5 cellular contexts compared by ENCODE assay signal in the genomic region with DNA sequence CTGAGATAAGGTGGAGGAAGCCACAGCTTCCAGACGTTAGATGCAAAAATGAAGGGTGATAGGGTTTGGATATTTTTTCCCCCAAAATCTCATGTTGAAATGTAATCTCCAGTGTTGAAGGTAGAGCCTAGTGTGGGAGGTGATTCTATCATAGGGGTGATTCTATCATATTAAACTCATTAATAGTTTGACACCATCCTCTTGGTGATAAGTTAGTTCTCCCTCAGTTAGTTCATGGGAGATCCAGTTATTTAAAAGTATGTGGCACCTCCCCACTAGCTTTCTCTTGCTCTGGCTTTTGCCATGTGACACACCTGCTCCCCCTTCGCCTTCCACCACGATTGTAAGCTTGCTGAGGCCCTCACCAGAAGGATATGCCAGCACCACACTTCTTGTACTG.
"Had no signal": no experiment of that assay in that cellular context is flagged by ENCODE, and none has a peak within 500 bp of the region (broad histone marks: within the 10 kb centered on the region; RNA-seq: fewer than 3 reads in every experiment).

No MANE protein-coding gene starts in this region.

- H3K9me3 ChIP-seq: HAP-1 had no signal

- H3K4me3 ChIP-seq: GM23338, HAP-1 had no signal

- ATAC-seq: GM23338, HCT116 had no signal

- H3K36me3 ChIP-seq: HAP-1 had no signal

- H3K4me3 Mint-ChIP-seq: GM23338 had no signal

- DNase-seq: IMR-90, KBM-7 had no signal

- H3K27ac Mint-ChIP-seq: GM23338 had no signal

- H3K9me3 Mint-ChIP-seq: GM23338 had no signal
